8 cellular contexts compared by ENCODE assay signal in the genomic region with DNA sequence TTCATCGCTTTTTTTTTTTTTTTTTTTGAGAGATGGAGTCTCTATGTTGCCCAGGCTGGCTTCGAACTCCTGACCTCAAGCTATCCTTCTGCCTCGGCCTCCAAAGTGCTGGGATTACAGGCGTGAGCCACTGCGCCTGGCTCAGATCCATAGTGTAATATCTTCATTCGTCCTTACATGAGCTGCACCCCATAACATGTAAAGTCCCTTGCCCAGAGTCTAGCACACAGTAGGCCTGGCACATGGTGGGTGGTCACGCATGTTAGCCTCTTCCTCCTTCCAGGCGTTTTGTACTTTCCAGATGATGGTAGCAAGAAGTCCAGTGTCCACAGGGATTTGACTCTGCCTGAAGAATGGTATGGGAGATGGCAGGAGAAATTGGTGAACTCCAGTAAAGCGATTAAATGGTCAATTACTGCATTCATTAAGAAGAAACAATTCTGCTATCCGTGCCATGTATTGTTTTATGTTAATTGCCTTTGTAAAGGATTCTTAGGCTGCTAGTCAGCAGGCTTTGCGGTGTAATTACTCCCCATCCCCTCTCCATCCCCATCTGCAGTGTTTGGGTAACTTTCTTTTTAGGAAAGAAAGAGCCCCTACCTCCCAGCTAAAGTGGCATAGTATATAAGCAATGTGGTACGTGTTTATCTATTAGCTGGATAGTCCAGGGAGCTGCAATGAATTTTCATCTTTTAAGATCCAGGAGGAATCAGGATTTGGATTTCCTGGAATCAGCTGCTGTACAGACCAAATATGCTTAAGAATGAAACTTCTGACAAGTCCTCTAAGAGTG. TPM values are rescaled to one million over a fixed set of nuclear protein-coding genes. Genes with fewer than 3 reads are reported as not detected.
A peak's percentile ranks its signal among the peaks of the same experiment; 100 is the strongest.
DNase-seq lines count a peak whose midpoint lies in the region; ATAC-seq and TF ChIP-seq lines count a peak whose summit lies in the region.

No MANE protein-coding gene starts in this region.

- peaks cover 4% of the 10 kb centered on the region for H3K36me3 Mint-ChIP-seq in CD4-positive, alpha-beta T cell (ENCODE audit: low read depth)
- H3K36me3 Mint-ChIP-seq in osteocyte (ENCODE audit: unreplicated experiment), result peaks cover 11% of the 10 kb centered on the region

- peaks cover 5% of the 10 kb centered on the region; the same call in 1 of the 2 replicates for H3K4me1 ChIP-seq in PC-9 (replicated peaks; ENCODE audit: insufficient read depth)

- DNase-seq in CD4-positive, alpha-beta T cell, result no peak
- DNase-seq in PC-9 (no peak), epithelial cell of esophagus (ENCODE audit: low read depth) (no peak), osteocyte (ENCODE audit: extremely low spot score, unreplicated experiment) (peak; percentile 56), cerebellar nuclear complex (lab: John Stamatoyannopoulos, UW) (no peak), NCI-H1930 (lab: John Stamatoyannopoulos, UW) (no peak), hippocampal formation (lab: John Stamatoyannopoulos, UW) (no peak)

- intact Hi-C loops in CD4-positive, alpha-beta T cell (cut with DNase I, micrococcal nuclease), result loop anchor here (5.0 to 10.0 kb wide), 4 partner anchors 89 to 462 kb away; a partner anchor contains a TSS
- intact Hi-C loops in PC-9 (cut with micrococcal nuclease; ENCODE audit: unreplicated experiment), result loop anchor here (5.0 kb wide), 1 partner anchor 206 kb away; no protein-coding TSS in a partner anchor

- H3K79me2 ChIP-seq in PC-9 (ENCODE audit: low read depth), result no peaks in the 10 kb centered on the region

- BruUV-seq in PC-9 (replicated peaks; lab: Mats Ljungman, UMichigan), result TSS peak; percentile 37

- H3K4me3 Mint-ChIP-seq in CD4-positive, alpha-beta T cell, result peak overlapping the region; percentile 92
- peak overlapping the region; percentile 89 for H3K4me3 Mint-ChIP-seq in osteocyte (ENCODE audit: unreplicated experiment)

- peak overlapping the region; percentile 95 for H3K4me2 ChIP-seq in PC-9

- peaks cover 39% of the 10 kb centered on the region for H3K4me1 Mint-ChIP-seq in CD4-positive, alpha-beta T cell (ENCODE audit: low read depth)
- H3K4me1 Mint-ChIP-seq in osteocyte (ENCODE audit: unreplicated experiment), result peaks cover 30% of the 10 kb centered on the region

- H3F3A ChIP-seq in PC-9 (ENCODE audit: insufficient read depth, low read depth), result no peaks in the 10 kb centered on the region

- no peaks in the 10 kb centered on the region for H3K9me3 Mint-ChIP-seq in CD4-positive, alpha-beta T cell
- no peaks in the 10 kb centered on the region for H3K9me3 Mint-ChIP-seq in osteocyte (ENCODE audit: unreplicated experiment)

- peaks cover 8% of the 10 kb centered on the region for H3K27me3 ChIP-seq in CD4-positive, alpha-beta T cell (ENCODE audit: control insufficient read depth, insufficient read depth, low read length)
- H3K27me3 ChIP-seq in PC-9 (ENCODE audit: insufficient read depth, low read depth), result no peaks in the 10 kb centered on the region

- TF ChIP-seq CTCF in CD4-positive, alpha-beta T cell (IDR thresholded peaks at IDR 0.05), result no peak
- TF ChIP-seq CTCF in PC-9 (conservative IDR thresholded peaks at IDR 0.05), result no peak
- TF ChIP-seq CTCF in epithelial cell of esophagus (IDR thresholded peaks at IDR 0.05; ENCODE audit: insufficient read depth, low read depth, low read length, missing control alignments), result no peak
- no peak for TF ChIP-seq CTCF in osteocyte (IDR thresholded peaks at IDR 0.05)

- H3K27me3 Mint-ChIP-seq in CD4-positive, alpha-beta T cell, result peaks cover 23% of the 10 kb centered on the region
- H3K27me3 Mint-ChIP-seq in osteocyte (ENCODE audit: unreplicated experiment), result peaks cover 6% of the 10 kb centered on the region

- CTCF ChIA-PET in CD4-positive, alpha-beta T cell (lab: Charles Lee), result interaction anchor here (0.7 kb wide), 1 partner anchor 1028 kb away, joined by 3 read pairs; no protein-coding TSS in a partner anchor
- CTCF ChIA-PET in PC-9 (lab: Charles Lee), result interaction anchor here (0.7 kb wide), 1 partner anchor 116 kb away, joined by 4 read pairs; no protein-coding TSS in a partner anchor

- POLR2A ChIA-PET in CD4-positive, alpha-beta T cell (lab: Charles Lee), result no interaction called here
- POLR2A ChIA-PET in PC-9 (lab: Charles Lee; ENCODE audit: unreplicated experiment), result interaction anchor here (0.5 kb wide), 1 partner anchor 161 kb away, joined by 3 read pairs; no protein-coding TSS in a partner anchor

- H3K9me2 ChIP-seq in PC-9 (ENCODE audit: insufficient read depth), result no peaks in the 10 kb centered on the region

- peak overlapping the region; percentile 96; the same call in 1 of the 2 replicates for H2AFZ ChIP-seq in PC-9

- peak overlapping the region; percentile 94 for H3K4me3 ChIP-seq in PC-9
- peak overlapping the region; percentile 65 for H3K4me3 ChIP-seq in epithelial cell of esophagus (ENCODE audit: low read length)

- ATAC-seq in CD4-positive, alpha-beta T cell (ENCODE audit: poor library complexity), result no peak
- ATAC-seq in HG03520 (IDR thresholded peaks at IDR 0.05; ENCODE audit: unreplicated experiment), result no peak

- no peak overlapping the region for H3K27ac ChIP-seq in CD4-positive, alpha-beta T cell (ENCODE audit: low read depth, low read length)
- H3K27ac ChIP-seq in PC-9, result no peak overlapping the region

- peak overlapping the region; percentile 58 for H3K27ac Mint-ChIP-seq in CD4-positive, alpha-beta T cell
- peak overlapping the region; percentile 88 for H3K27ac Mint-ChIP-seq in osteocyte (ENCODE audit: unreplicated experiment)

- H3K36me3 ChIP-seq in PC-9 (ENCODE audit: low read depth), result no peaks in the 10 kb centered on the region

- no peaks in the 10 kb centered on the region for H3K9me3 ChIP-seq in CD4-positive, alpha-beta T cell (ENCODE audit: control insufficient read depth, low read length)
- no peaks in the 10 kb centered on the region for H3K9me3 ChIP-seq in PC-9 (ENCODE audit: insufficient read depth, low read depth)

- no peaks in the 10 kb centered on the region for H4K20me1 ChIP-seq in PC-9 (ENCODE audit: insufficient read depth)

RNA-seq across cellular contexts. Expression of a gene that starts 1.2 kb away (rescaled TPM):
- total RNA-seq in CD4-positive, alpha-beta T cell, result 1 to 10 TPM; 1.9 to 2.6 TPM
- total RNA-seq in PC-9 (2021), result 11.0 and 14.9 TPM in 2 replicates
- total RNA-seq in osteocyte, result 24.2 and 26.8 TPM in 2 replicates
